28 cellular contexts compared by ENCODE assay signal in genomic region chr10:73217628-73218027, GRCh38.
"Had no signal": no experiment of that assay in that cellular context is flagged by ENCODE, and none has a peak within 500 bp of the region (broad histone marks: within the 10 kb centered on the region; RNA-seq: fewer than 3 reads in every experiment).

No MANE protein-coding gene starts in this region.

- H3K27ac Mint-ChIP-seq: activated CD4-positive, alpha-beta T cell treated with anti-CD3 and anti-CD28 coated beads, Interleukin-2, amount 10 ng/mL, durations not matched to agents 24 days and 14 days; activated CD8-positive, alpha-beta T cell treated with anti-CD3 and anti-CD28 coated beads for 36 hours; activated naive CD4-positive, alpha-beta T cell treated with anti-CD3 and anti-CD28 coated beads for 36 hours; activated naive CD4-positive, alpha-beta T cell treated with anti-CD3 and anti-CD28 coated beads, Interleukin-2, amount 50 U/mL, for 72 hours; activated T-cell treated with anti-CD3 and anti-CD28 coated beads, Interleukin-2, amount 50 U/mL, for 24 hours; T-helper 1 cell treated with Interleukin-12 subunit alpha and Interleukin-12 subunit beta and Interleukin-4 antibody, amounts not matched to agents 30 μg/mL and 1 μg/mL, for 36 hours; T-helper 2 cell treated with Interferon-gamma antibody and Interleukin-4, amounts not matched to agents 5 μg/mL and 100 μg/mL, for 36 hours had no signal

- H3K4me1 ChIP-seq: Peyer's patch, SJSA1 had no signal

- H3K4me1 Mint-ChIP-seq: activated CD4-positive, alpha-beta T cell treated with anti-CD3 and anti-CD28 coated beads, Interleukin-2, amount 10 ng/mL, durations not matched to agents 24 days and 14 days; central memory CD8-positive, alpha-beta T cell had no signal

- H3K9me3 Mint-ChIP-seq: activated CD8-positive, alpha-beta T cell treated with anti-CD3 and anti-CD28 coated beads for 36 hours; activated naive CD4-positive, alpha-beta T cell treated with anti-CD3 and anti-CD28 coated beads for 36 hours; activated naive CD4-positive, alpha-beta T cell treated with anti-CD3 and anti-CD28 coated beads, Interleukin-2, amount 50 U/mL, for 72 hours; activated T-cell treated with anti-CD3 and anti-CD28 coated beads, Interleukin-2, amount 50 U/mL, for 24 hours; central memory CD8-positive, alpha-beta T cell; T-helper 1 cell treated with Interleukin-12 subunit alpha and Interleukin-12 subunit beta and Interleukin-4 antibody, amounts not matched to agents 30 μg/mL and 1 μg/mL, for 36 hours had no signal

- H3K9me3 ChIP-seq: Peyer's patch, SJSA1, SK-N-SH had no signal

- H3K27me3 Mint-ChIP-seq: activated CD4-positive, alpha-beta T cell treated with anti-CD3 and anti-CD28 coated beads, Interleukin-2, amount 10 ng/mL, durations not matched to agents 24 days and 14 days; activated CD8-positive, alpha-beta T cell treated with anti-CD3 and anti-CD28 coated beads for 36 hours; activated T-cell treated with anti-CD3 and anti-CD28 coated beads, Interleukin-2, amount 50 U/mL, for 24 hours; central memory CD8-positive, alpha-beta T cell had no signal

- H3K9ac ChIP-seq: SK-N-SH had no signal

- ATAC-seq: activated CD8-positive, alpha-beta T cell treated with anti-CD3 and anti-CD28 coated beads for 36 hours; PC-3 had no signal

- DNase-seq: activated CD4-positive, alpha-beta T cell treated with anti-CD3 and anti-CD28 coated beads, Interleukin-2, amount 10 ng/mL, durations not matched to agents 24 days and 14 days; activated CD4-positive, alpha-beta T cell treated with anti-CD3 and anti-CD28 coated beads, Interleukin-2, amount 50 U/mL, for 4 hours; activated CD8-positive, alpha-beta T cell treated with anti-CD3 and anti-CD28 coated beads for 36 hours; activated gamma-delta T cell treated with Interleukin-2 at 50 U/mL for 16 hours; activated naive CD4-positive, alpha-beta T cell treated with anti-CD3 and anti-CD28 coated beads for 36 hours; activated T-cell treated with anti-CD3 and anti-CD28 coated beads, Interleukin-2, amount 50 U/mL, for 24 hours; amniotic stem cell; aorta; brain microvascular endothelial cell; KG1; MM.1S; NCI-H1092; NCI-H1436 treated with DMSO at 0.1 percent for 48 hours; NCI-H1694 treated with DMSO at 0.1 percent for 48 hours; NCI-H2029; NCI-H345; NCI-H524 treated with DMSO at 0.1 percent for 48 hours; PC-3; Peyer's patch; RPMI8226; SHP77 treated with DMSO at 0.1 percent for 48 hours; SK-N-SH had no signal

- H3K27ac ChIP-seq: brain microvascular endothelial cell, cardiac muscle cell, Peyer's patch, SJSA1 had no signal

- H3K27me3 ChIP-seq: brain microvascular endothelial cell, cardiac muscle cell, Peyer's patch, SJSA1 had no signal

- H3K4me3 ChIP-seq: cardiac muscle cell, Peyer's patch, SJSA1 had no signal

- H3K4me3 Mint-ChIP-seq: activated CD4-positive, alpha-beta T cell treated with anti-CD3 and anti-CD28 coated beads, Interleukin-2, amount 10 ng/mL, durations not matched to agents 24 days and 14 days; activated CD8-positive, alpha-beta T cell treated with anti-CD3 and anti-CD28 coated beads for 36 hours; activated naive CD4-positive, alpha-beta T cell treated with anti-CD3 and anti-CD28 coated beads for 36 hours; activated T-cell treated with anti-CD3 and anti-CD28 coated beads, Interleukin-2, amount 50 U/mL, for 24 hours; central memory CD8-positive, alpha-beta T cell; T-helper 1 cell treated with Interleukin-12 subunit alpha and Interleukin-12 subunit beta and Interleukin-4 antibody, amounts not matched to agents 30 μg/mL and 1 μg/mL, for 36 hours; T-helper 2 cell treated with Interferon-gamma antibody and Interleukin-4, amounts not matched to agents 5 μg/mL and 100 μg/mL, for 36 hours had no signal
